Comparison of ENCODE assay signal across 1 cellular context in the genomic region with DNA sequence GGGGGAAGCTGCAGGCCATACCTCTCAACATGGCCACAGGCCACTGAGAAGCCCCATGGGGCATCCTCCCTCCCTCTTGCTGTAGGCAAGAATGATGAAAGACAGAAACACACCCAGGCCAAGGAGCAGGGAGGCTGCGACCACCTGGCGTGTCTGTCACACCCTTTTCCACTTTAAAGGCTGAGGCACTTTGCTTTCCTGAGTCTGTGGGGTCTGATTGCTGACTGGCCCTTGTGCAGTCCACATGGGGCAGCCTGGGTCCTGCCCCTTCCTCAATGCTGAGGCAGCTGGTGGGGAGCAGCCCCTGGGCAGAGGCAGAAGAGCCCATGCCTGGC.
TF ChIP-seq lines count a peak whose summit lies in the region.

No MANE protein-coding gene starts in this region.

TF ChIP-seq in endothelial cell of umbilical vein, 7 proteins besides CTCF, POLR2A, EP300 and RAD21:
- no peak for TF ChIP-seq MYC (IDR thresholded peaks at IDR 0.05; ENCODE audit: low read depth, low read length)
- TF ChIP-seq POLR2AphosphoS5 (IDR thresholded peaks at IDR 0.05; ENCODE audit: insufficient read depth, low read depth, low read length) = no peak
- no peak for TF ChIP-seq JUN (IDR thresholded peaks at IDR 0.05; ENCODE audit: borderline replicate concordance, insufficient read depth, insufficient read length, low read depth)
- no peak for TF ChIP-seq EZH2 (IDR thresholded peaks at IDR 0.05; ENCODE audit: borderline replicate concordance, low read depth, low read length, severe bottlenecking)
- no peak for TF ChIP-seq GATA2 (IDR thresholded peaks at IDR 0.05; ENCODE audit: insufficient read depth, insufficient read length, low read depth, low read length)
- TF ChIP-seq, protein P1, sequence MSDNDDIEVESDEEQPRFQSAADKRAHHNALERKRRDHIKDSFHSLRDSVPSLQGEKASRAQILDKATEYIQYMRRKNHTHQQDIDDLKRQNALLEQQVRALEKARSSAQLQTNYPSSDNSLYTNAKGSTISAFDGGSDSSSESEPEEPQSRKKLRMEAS (IDR thresholded peaks at IDR 0.05; ENCODE audit: insufficient read depth, insufficient read length) = no peak
- no peak for TF ChIP-seq FOS (IDR thresholded peaks at IDR 0.05; ENCODE audit: borderline replicate concordance, insufficient read depth, low read length)
